ENCODE assay signal across 9 cellular contexts in genomic region chr17:40980594-40980993, GRCh38. TPM values are rescaled to one million over a fixed set of nuclear protein-coding genes. Genes with fewer than 3 reads are reported as not detected.
DNase-seq lines count a peak whose midpoint lies in the region; TF ChIP-seq lines count a peak whose summit lies in the region.
"Had no signal": no experiment of that assay in that cellular context is flagged by ENCODE, and none has a peak within 500 bp of the region (broad histone marks: within the 10 kb centered on the region; RNA-seq: fewer than 3 reads in every experiment).

No MANE protein-coding gene starts in this region.

- DNase-seq in AG10803 (ENCODE audit: low read depth) (peak; percentile 51), WERI-Rb-1 (peak; percentile 93), mesenchymal stem cell (peak; percentile 33), DMS79 (lab: John Stamatoyannopoulos, UW) (no peak), CD14-positive monocyte (ENCODE audit: low spot score) (no peak), NCI-H345 treated with DMSO at 0.1 percent for 48 hours (lab: John Stamatoyannopoulos, UW; ENCODE audit: unreplicated experiment) (no peak)
- DNase-seq: Kasumi-1, tibial artery had no signal

- H2BK5ac ChIP-seq in mesenchymal stem cell (ENCODE audit: low read depth, low read length, poor library complexity, severe bottlenecking): no peak overlapping the region

- no peak overlapping the region for H2BK120ac ChIP-seq in mesenchymal stem cell (ENCODE audit: low read depth, low read length)

- H3K18ac ChIP-seq in mesenchymal stem cell (ENCODE audit: low read depth in 1 of 2, low read length in 2 of 2): no peak overlapping the region

- H2AK5ac ChIP-seq in mesenchymal stem cell (ENCODE audit: low read length, severe bottlenecking): no peak overlapping the region

- H3K27ac Mint-ChIP-seq in CD14-positive monocyte: no peak overlapping the region

- H3K4me3 ChIP-seq in AG10803 (ENCODE audit: low read length) (no peak overlapping the region), WERI-Rb-1 (ENCODE audit: low read depth, low read length) (peak overlapping the region; percentile 37), mesenchymal stem cell (ENCODE audit: insufficient read depth in 1 of 2, low read depth in 1 of 2, low read length in 2 of 2) (peak overlapping the region in 1 of 2 experiments; percentile 50)
- H3K4me3 ChIP-seq: tibial artery had no signal

- WGBS in mesenchymal stem cell: 17% methylated on average over 8 of the region's 8 CpGs

- TF ChIP-seq CTCF in AG10803 (conservative IDR thresholded peaks at IDR 0.05; ENCODE audit: low read length) (no peak), WERI-Rb-1 (IDR thresholded peaks at IDR 0.05; ENCODE audit: low read depth, low read length) (no peak), CD14-positive monocyte (IDR thresholded peaks at IDR 0.05) (no peak)

- H3K9me3 Mint-ChIP-seq in CD14-positive monocyte: no peaks in the 10 kb centered on the region
- H3K9me3 Mint-ChIP-seq: central memory CD8-positive, alpha-beta T cell had no signal

- no peak overlapping the region for H3K4ac ChIP-seq in mesenchymal stem cell (ENCODE audit: low read depth in 1 of 2, low read length in 2 of 2)

- H3K14ac ChIP-seq in mesenchymal stem cell (ENCODE audit: low read length in 2 of 2): no peak overlapping the region

- intact Hi-C loops in CD14-positive monocyte (cut with micrococcal nuclease): no loop called here

- no peak overlapping the region for H3K4me3 Mint-ChIP-seq in CD14-positive monocyte
- H3K4me3 Mint-ChIP-seq: central memory CD8-positive, alpha-beta T cell had no signal

- H3K9me3 ChIP-seq in WERI-Rb-1 (ENCODE audit: severe bottlenecking) (no peaks in the 10 kb centered on the region), mesenchymal stem cell (ENCODE audit: control insufficient read depth, low read length) (no peaks in the 10 kb centered on the region)
- H3K9me3 ChIP-seq: tibial artery had no signal

- H3K36me3 Mint-ChIP-seq in CD14-positive monocyte: no peaks in the 10 kb centered on the region

- peaks cover 8% of the 10 kb centered on the region for H3K4me1 ChIP-seq in mesenchymal stem cell (ENCODE audit: control insufficient read depth, insufficient read depth, low read depth, low read length)

- H3K23ac ChIP-seq in mesenchymal stem cell (ENCODE audit: low read length in 2 of 2): no peak overlapping the region

- no peak overlapping the region for H3K4me2 ChIP-seq in mesenchymal stem cell (ENCODE audit: low read length, poor library complexity, severe bottlenecking)

- H2BK15ac ChIP-seq in mesenchymal stem cell (ENCODE audit: low read depth, poor library complexity, severe bottlenecking): no peak overlapping the region

- no peaks in the 10 kb centered on the region for H3K79me1 ChIP-seq in mesenchymal stem cell (replicated peaks; ENCODE audit: low read length, poor library complexity, severe bottlenecking)

- no peaks in the 10 kb centered on the region for H3K27me3 ChIP-seq in WERI-Rb-1 (ENCODE audit: insufficient read depth, low read depth, severe bottlenecking)
- H3K27me3 ChIP-seq in mesenchymal stem cell (ENCODE audit: control insufficient read depth in 1 of 2, insufficient read depth in 1 of 2, low read length in 2 of 2): no peaks in the 10 kb centered on the region

- H3K4me1 Mint-ChIP-seq in CD14-positive monocyte: no peaks in the 10 kb centered on the region
- H3K4me1 Mint-ChIP-seq: central memory CD8-positive, alpha-beta T cell had no signal

- no peak overlapping the region for H2AFZ ChIP-seq in mesenchymal stem cell (ENCODE audit: low read depth, low read length)

- no peak overlapping the region for H4K8ac ChIP-seq in mesenchymal stem cell (ENCODE audit: low read length)

- no peak overlapping the region for H2BK12ac ChIP-seq in mesenchymal stem cell (ENCODE audit: low read length in 2 of 2)

- H3K9ac ChIP-seq in mesenchymal stem cell (ENCODE audit: low read length): peak overlapping the region; percentile 65

- H3K36me3 ChIP-seq in WERI-Rb-1 (no peaks in the 10 kb centered on the region), mesenchymal stem cell (ENCODE audit: control insufficient read depth in 1 of 2, insufficient read depth in 2 of 2, low read depth in 1 of 2, low read length in 2 of 2) (no peaks in the 10 kb centered on the region)
- H3K36me3 ChIP-seq: tibial artery had no signal

- H3K27me3 Mint-ChIP-seq in CD14-positive monocyte (ENCODE audit: low read depth in 3 of 3): peaks cover 7 to 13% (median 11%) of the 10 kb centered on the region in 3 donors

- H4K91ac ChIP-seq in mesenchymal stem cell (ENCODE audit: low read length): no peak overlapping the region

- H3K27ac ChIP-seq in WERI-Rb-1: peak overlapping the region; percentile 75
- no peak overlapping the region for H3K27ac ChIP-seq in mesenchymal stem cell (ENCODE audit: low read length, poor library complexity, severe bottlenecking)
- H3K27ac ChIP-seq: tibial artery had no signal

RNA-seq across cellular contexts. Expression of gene KRT40, which starts 3.5 kb away (rescaled TPM):
- polyA plus RNA-seq in mesenchymal stem cell (2013, experiment 1 of 2): not detected
- not detected for polyA plus RNA-seq in mesenchymal stem cell (2013, experiment 2 of 2)
- not detected for polyA plus RNA-seq in CD14-positive monocyte

RNA-seq across cellular contexts. Expression of gene KRTAP3-3, which starts 13.4 kb away (rescaled TPM):
- polyA plus RNA-seq in mesenchymal stem cell (2013, experiment 1 of 2): not detected
- polyA plus RNA-seq in mesenchymal stem cell (2013, experiment 2 of 2): not detected
- not detected for polyA plus RNA-seq in CD14-positive monocyte

RNA-seq across cellular contexts. Expression of gene KRT39, which starts 13.8 kb away (rescaled TPM):
- polyA plus RNA-seq in mesenchymal stem cell (2013, experiment 1 of 2): 0.06 TPM
- polyA plus RNA-seq in mesenchymal stem cell (2013, experiment 2 of 2): not detected
- polyA plus RNA-seq in CD14-positive monocyte: not detected

RNA-seq across cellular contexts. Expression of gene KRTAP3-2, which starts 19.1 kb away (rescaled TPM):
- polyA plus RNA-seq in mesenchymal stem cell (2013, experiment 1 of 2): not detected
- polyA plus RNA-seq in mesenchymal stem cell (2013, experiment 2 of 2): not detected
- not detected for polyA plus RNA-seq in CD14-positive monocyte

RNA-seq across cellular contexts. Expression of gene KRTAP3-1, which starts 28.3 kb away (rescaled TPM):
- not detected for polyA plus RNA-seq in mesenchymal stem cell (2013, experiment 1 of 2)
- polyA plus RNA-seq in mesenchymal stem cell (2013, experiment 2 of 2): not detected
- not detected for polyA plus RNA-seq in CD14-positive monocyte

Comparison
In these comparisons a context has a peak if more than half of its experiments do, and no peak if none do; other contexts are left out.
1. DNase-seq: peak in AG10803 (single experiment), WERI-Rb-1 (single experiment) and mesenchymal stem cell (single experiment); none in DMS79 (single experiment), CD14-positive monocyte (single experiment) and NCI-H345 treated with DMSO at 0.1 percent for 48 hours (single experiment).